8 cellular contexts compared by ENCODE assay signal in genomic region chr2:148989882-148990493, GRCh38. TPM values are rescaled to one million over a fixed set of nuclear protein-coding genes. Genes with fewer than 3 reads are reported as not detected.
DNase-seq lines count a peak whose midpoint lies in the region; ATAC-seq, FAIRE-seq and TF ChIP-seq lines count a peak whose summit lies in the region.

No MANE protein-coding gene starts in this region.

- no peaks in the 10 kb centered on the region for H3K4me1 ChIP-seq in kidney (ENCODE audit: control insufficient read depth in 1 of 2, insufficient read depth in 1 of 2, low read depth in 1 of 2, low read length in 2 of 2)

- peak; percentile 76 for TF ChIP-seq CTCF in bronchial epithelial cell (IDR thresholded peaks at IDR 0.05; ENCODE audit: insufficient read depth, low read length, severe bottlenecking)
- TF ChIP-seq CTCF in kidney (IDR thresholded peaks at IDR 0.05; ENCODE audit: borderline replicate concordance, extremely low read depth, insufficient read depth) = peak; percentile 72

- H3K36me3 ChIP-seq in bronchial epithelial cell (ENCODE audit: control insufficient read depth, insufficient read depth, low read length) = no peaks in the 10 kb centered on the region
- H3K36me3 ChIP-seq in kidney (ENCODE audit: control insufficient read depth in 1 of 2, insufficient read depth in 2 of 2, low read length in 2 of 2) = no peaks in the 10 kb centered on the region

- H3K27ac ChIP-seq in kidney (ENCODE audit: low read depth in 2 of 2, low read length in 2 of 2) = no peak overlapping the region

- peak; percentile 72 for FAIRE-seq in bronchial epithelial cell (lab: Jason Lieb, UNC)
- peak; percentile 87 for FAIRE-seq in kidney (lab: Jason Lieb, UNC)

- no peak overlapping the region for H3K9ac ChIP-seq in kidney (ENCODE audit: low read length in 2 of 2)

- intact Hi-C loops in kidney (cut with DNase I) = no loop called here

- DNase-seq in AML-193 (lab: John Stamatoyannopoulos, UW) = peak; percentile 55 to 62
- peak; percentile 48 for DNase-seq in NCI-H146 treated with DMSO at 0.1 percent for 48 hours (lab: John Stamatoyannopoulos, UW; ENCODE audit: unreplicated experiment)
- DNase-seq in T follicular helper cell (ENCODE audit: low read depth) = peak; percentile 34
- peak; percentile 73 for DNase-seq in bronchial epithelial cell (ENCODE audit: low read depth)
- no peak for DNase-seq in kidney
- peak; percentile 50 for DNase-seq in stimulated activated CD4-positive, alpha-beta T cell treated with anti-CD3 and anti-CD28 coated beads, Interleukin-4, amount 100 ng/mL, for 24 hours

- H3K9me3 ChIP-seq in kidney (ENCODE audit: control insufficient read depth in 1 of 2, low read length in 2 of 2) = no peaks in the 10 kb centered on the region

- H3K27me3 ChIP-seq in bronchial epithelial cell (ENCODE audit: control insufficient read depth, insufficient read depth, low read length) = peaks cover 2% of the 10 kb centered on the region

- peak; percentile 94 for ATAC-seq in GM18511 (IDR thresholded peaks at IDR 0.05; ENCODE audit: unreplicated experiment)
- ATAC-seq in HG02973 (IDR thresholded peaks at IDR 0.05; ENCODE audit: unreplicated experiment) = peak; percentile 70

- H3K4me3 ChIP-seq in bronchial epithelial cell (ENCODE audit: low read depth, low read length) (no peak overlapping the region), kidney (ENCODE audit: low read length in 2 of 2) (no peak overlapping the region)

RNA-seq across cellular contexts. Expression of gene LYPD6B, which starts 48.5 kb away (rescaled TPM):
- 14.7 and 34.2 TPM in 2 replicates for total RNA-seq in bronchial epithelial cell
- total RNA-seq in kidney = 9.4 TPM
- polyA plus RNA-seq in kidney (ENCODE audit: insufficient read depth, low read depth, low replicate concordance) = 17.6 TPM
